10 cellular contexts compared by ENCODE assay signal in the genomic region with DNA sequence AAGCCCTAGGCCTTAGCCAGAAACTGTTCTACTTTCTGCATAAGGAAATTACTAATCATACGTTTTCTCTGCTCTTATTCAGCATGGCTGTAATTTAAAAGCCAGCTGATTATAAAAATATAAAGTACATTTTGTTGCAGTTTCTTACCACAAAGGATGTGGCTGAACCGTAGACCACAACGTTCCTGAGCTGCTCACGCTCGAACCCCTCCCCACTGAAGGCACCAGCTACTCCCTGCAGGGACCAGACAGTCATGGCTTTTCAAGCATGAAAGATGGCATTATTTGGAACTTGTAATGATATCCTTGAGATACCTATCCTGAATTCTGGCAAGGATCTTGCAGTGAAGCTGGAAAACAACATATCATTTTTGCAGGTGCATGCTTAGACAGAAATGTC.
DNase-seq lines count a peak whose midpoint lies in the region; FAIRE-seq and TF ChIP-seq lines count a peak whose summit lies in the region.
"Had no signal": no experiment of that assay in that cellular context is flagged by ENCODE, and none has a peak within 500 bp of the region (broad histone marks: within the 10 kb centered on the region; RNA-seq: fewer than 3 reads in every experiment).

No MANE protein-coding gene starts in this region.

- no peak for TF ChIP-seq CTCF in GM10266 (IDR thresholded peaks at IDR 0.05; ENCODE audit: control insufficient read depth, insufficient read depth, low read depth, missing control alignments)

- peaks cover 3 to 9% of the 10 kb centered on the region in 2 donors for H3K36me3 ChIP-seq in small intestine (ENCODE audit: control insufficient read depth in 2 of 2, insufficient read depth in 2 of 2, low read length in 2 of 2)
- H3K36me3 ChIP-seq: pancreas had no signal

- WGBS in small intestine, 3 donors = 65 to 83% (median 71%) methylated on average over 5 of the region's 5 CpGs

- H3K27me3 ChIP-seq in small intestine (ENCODE audit: control insufficient read depth in 2 of 2, insufficient read depth in 2 of 2, low read length in 2 of 2) = no peaks in the 10 kb centered on the region
- H3K27me3 ChIP-seq: pancreas had no signal

- peak; percentile 65 for DNase-seq in NK-92 treated with Interleukin-12 subunit alpha and Interleukin-12 subunit beta, amount 100 ng/mL, for 24 hours (lab: John Stamatoyannopoulos, UW)
- DNase-seq in NK-92 (lab: John Stamatoyannopoulos, UW; ENCODE audit: unreplicated experiment) (no peak), M059J (ENCODE audit: low read depth) (peak; percentile 65), astrocyte of the hippocampus (ENCODE audit: low read depth, low spot score) (peak; percentile 51), small intestine (peak; percentile 46), CD1c-positive myeloid dendritic cell (ENCODE audit: extremely low spot score) (no peak), GM10266 (ENCODE audit: extremely low spot score) (no peak)
- DNase-seq in activated CD4-positive, CD25-positive, alpha-beta regulatory T cell treated with anti-CD3 and anti-CD28 coated beads, Interleukin-2, amount 50 U/mL, for 72 hours = no peak
- DNase-seq: activated CD8-positive, alpha-beta memory T cell treated with anti-CD3 and anti-CD28 coated beads, Interleukin-2, amount 50 U/mL, for 4 hours; pancreas had no signal

- no peak overlapping the region for H3K4me3 ChIP-seq in small intestine (ENCODE audit: low read depth in 1 of 2, low read length in 2 of 2)
- H3K4me3 ChIP-seq: pancreas had no signal

- FAIRE-seq in small intestine (lab: Jason Lieb, UNC) = no peak
- FAIRE-seq: pancreas had no signal

- H3K4me1 ChIP-seq in small intestine (ENCODE audit: control insufficient read depth in 2 of 2, insufficient read depth in 1 of 2, low read depth in 1 of 2, low read length in 1 of 2) = peaks cover 0 to 2% of the 10 kb centered on the region in 2 donors

- H3K27ac ChIP-seq in small intestine (ENCODE audit: low read depth in 1 of 2, low read length in 1 of 2) = no peak overlapping the region
- H3K27ac ChIP-seq: pancreas had no signal

- H3K9me3 ChIP-seq in small intestine (ENCODE audit: control insufficient read depth, low read depth) = no peaks in the 10 kb centered on the region
- H3K9me3 ChIP-seq: pancreas had no signal

Comparison
In these comparisons a context has a peak if more than half of its experiments do, and no peak if none do; other contexts are left out.
1. DNase-seq: peak in NK-92 treated with Interleukin-12 subunit alpha and Interleukin-12 subunit beta, amount 100 ng/mL, for 24 hours (single experiment), M059J (single experiment), astrocyte of the hippocampus (single experiment) and small intestine (single experiment); none in NK-92 (single experiment), activated CD4-positive, CD25-positive, alpha-beta regulatory T cell treated with anti-CD3 and anti-CD28 coated beads, Interleukin-2, amount 50 U/mL, for 72 hours (single experiment), CD1c-positive myeloid dendritic cell (single experiment) and GM10266 (single experiment).